In the genomic region with DNA sequence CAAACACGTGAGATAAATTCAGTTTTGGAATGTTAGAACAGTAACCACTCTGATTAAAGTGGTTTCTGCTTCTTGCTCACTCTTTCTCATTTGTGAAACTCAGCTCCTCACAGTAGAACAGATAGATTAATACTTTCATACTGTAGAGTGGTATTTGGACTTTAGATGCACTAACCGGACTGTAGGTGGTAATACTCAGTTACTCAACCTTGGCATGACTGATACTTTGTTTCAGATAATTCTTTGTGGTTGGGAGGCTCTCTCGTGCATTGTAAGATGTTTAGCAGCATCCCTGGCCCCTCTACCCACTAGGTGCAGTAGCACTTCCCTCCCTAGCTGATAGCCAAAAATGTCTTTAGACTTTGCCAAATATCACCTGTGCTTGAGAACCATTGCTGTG, we compare ENCODE assay signal across 11 cellular contexts. TPM values are rescaled to one million over a fixed set of nuclear protein-coding genes. Genes with fewer than 3 reads are reported as not detected.
A peak's percentile ranks its signal among the peaks of the same experiment; 100 is the strongest.
DNase-seq lines count a peak whose midpoint lies in the region; ATAC-seq, FAIRE-seq and TF ChIP-seq lines count a peak whose summit lies in the region.
"Had no signal": no experiment of that assay in that cellular context is flagged by ENCODE, and none has a peak within 500 bp of the region (broad histone marks: within the 10 kb centered on the region; RNA-seq: fewer than 3 reads in every experiment).

No MANE protein-coding gene starts in this region.

- intact Hi-C loops in HepG2 (cut with micrococcal nuclease; ENCODE audit: unreplicated experiment), result no loop called here

- TF ChIP-seq POLR2A in HepG2 (IDR thresholded peaks at IDR 0.05; ENCODE audit: insufficient read depth in 1 of 2, low read depth in 2 of 2, low read length in 2 of 2), result no peak
- no peak for TF ChIP-seq POLR2A in tibial nerve (IDR thresholded peaks at IDR 0.05)

- H3K4me3 ChIP-seq in HepG2 (replicated peaks in 1 of 3; ENCODE audit: insufficient read depth in 1 of 3, low read depth in 2 of 3, low read length in 3 of 3), result no peak overlapping the region
- H3K4me3 ChIP-seq in tibial nerve, result no peak overlapping the region
- H3K4me3 ChIP-seq: thoracic aorta had no signal

- no peak for TF ChIP-seq EP300 in HepG2 (IDR thresholded peaks at IDR 0.05; ENCODE audit: low read depth in 2 of 2, low read length in 2 of 2)
- no peak for TF ChIP-seq EP300 in HepG2 (CRISPR knock-in tag; IDR thresholded peaks at IDR 0.05; ENCODE audit: borderline replicate concordance)
- TF ChIP-seq EP300 in tibial nerve (IDR thresholded peaks at IDR 0.05), result no peak

- H3K27me3 ChIP-seq in HepG2 (ENCODE audit: control insufficient read depth in 1 of 2, insufficient read depth in 2 of 2, low read length in 2 of 2) (no peaks in the 10 kb centered on the region), tibial nerve (no peaks in the 10 kb centered on the region)

- POLR2A ChIA-PET in HepG2 (lab: Yijun Ruan, JAX), result no interaction called here

- ATAC-seq in GM18517 (IDR thresholded peaks at IDR 0.05; ENCODE audit: unreplicated experiment), result peak; percentile 52
- peak; percentile 70 for ATAC-seq in GM21423 (IDR thresholded peaks at IDR 0.05; ENCODE audit: unreplicated experiment)
- ATAC-seq in HG03432 (IDR thresholded peaks at IDR 0.05; ENCODE audit: unreplicated experiment), result peak; percentile 79
- peak; percentile 67 for ATAC-seq in HepG2

- CTCF ChIA-PET in HepG2 (lab: Yijun Ruan, JAX; ENCODE audit: low intra/inter-chr PET ratio, low total read pairs), result no interaction called here

- H4K20me1 ChIP-seq in HepG2 (ENCODE audit: insufficient read depth, low read length), result no peaks in the 10 kb centered on the region

- no peaks in the 10 kb centered on the region for H3K9me3 ChIP-seq in HepG2 (ENCODE audit: low read length)
- H3K9me3 ChIP-seq in tibial nerve, result no peaks in the 10 kb centered on the region
- H3K9me3 ChIP-seq: thoracic aorta had no signal

- H3K79me2 ChIP-seq in HepG2 (ENCODE audit: insufficient read depth, low read length), result peaks cover 2% of the 10 kb centered on the region

- WGBS in HepG2 (ENCODE audit: low lambda C conversion rate), result 67% methylated on average over 3 of the region's 3 CpGs
- 77 to 84% methylated on average over 3 of the region's 3 CpGs for WGBS in tibial nerve, 2 donors

- no peak for TF ChIP-seq RAD21 in HepG2 (CRISPR knock-in tag; IDR thresholded peaks at IDR 0.05)

- no peak overlapping the region for H3K27ac ChIP-seq in HepG2 (ENCODE audit: extremely low read length, insufficient read depth, low read length)
- no peak overlapping the region for H3K27ac ChIP-seq in tibial nerve
- H3K27ac ChIP-seq: thoracic aorta had no signal

- H2AFZ ChIP-seq in HepG2 (ENCODE audit: low read length), result no peak overlapping the region

- BruUV-seq in HepG2 (replicated peaks; lab: Mats Ljungman, UMichigan), result no TSS peak

- no peaks in the 10 kb centered on the region for H3K36me3 ChIP-seq in HepG2 (replicated peaks in 1 of 2; ENCODE audit: control insufficient read depth in 1 of 2, insufficient read depth in 2 of 2, low read length in 2 of 2)
- no peaks in the 10 kb centered on the region for H3K36me3 ChIP-seq in tibial nerve
- H3K36me3 ChIP-seq: thoracic aorta had no signal

- in situ Hi-C loops in HepG2 (cut with HindIII; ENCODE audit: extremely low pct_ligation_motif_present, low pct_unique_long_range_greater_than_20kb) (no loop called here), ACHN (cut with HindIII; ENCODE audit: low pct_ligation_motif_present, low pct_unique_long_range_greater_than_20kb, low sequenced_read_pairs) (no loop called here), KBM-7 (cut with MboI; ENCODE audit: low pct_unique_long_range_greater_than_20kb, low sequenced_read_pairs) (no loop called here)

- peak; percentile 36 for FAIRE-seq in HepG2 (lab: Jason Lieb, UNC)

- H3K4me1 ChIP-seq in HepG2 (ENCODE audit: insufficient read depth, low read length), result peaks cover 11% of the 10 kb centered on the region; the same call in 1 of the 2 replicates
- H3K4me1 ChIP-seq in tibial nerve, result peaks cover 0 to 6% (median 0%) of the 10 kb centered on the region in 4 donors

- TF ChIP-seq CTCF in HepG2 (CRISPR knock-in tag; IDR thresholded peaks at IDR 0.05), result no peak
- no peak for TF ChIP-seq CTCF in tibial nerve (IDR thresholded peaks at IDR 0.05)

- no peak overlapping the region for H3K9ac ChIP-seq in HepG2 (ENCODE audit: insufficient read depth, low read depth, low read length)

- H3K4me2 ChIP-seq in HepG2 (ENCODE audit: low read depth, low read length), result no peak overlapping the region

- DNase-seq in HepG2 (ENCODE audit: low spot score) (peak; percentile 23), ACHN (no peak), DMS153 treated with DMSO at 0.1 percent for 48 hours (lab: John Stamatoyannopoulos, UW; ENCODE audit: unreplicated experiment) (no peak), tibial nerve (ENCODE audit: low spot score in 2 of 2) (no peak), KBM-7 (no peak)
- DNase-seq: effector CD4-positive, alpha-beta T cell; NCI-H69 had no signal

TF ChIP-seq in HepG2, 621 proteins besides CTCF, POLR2A, EP300 and RAD21:
- TF ChIP-seq, protein P1, sequence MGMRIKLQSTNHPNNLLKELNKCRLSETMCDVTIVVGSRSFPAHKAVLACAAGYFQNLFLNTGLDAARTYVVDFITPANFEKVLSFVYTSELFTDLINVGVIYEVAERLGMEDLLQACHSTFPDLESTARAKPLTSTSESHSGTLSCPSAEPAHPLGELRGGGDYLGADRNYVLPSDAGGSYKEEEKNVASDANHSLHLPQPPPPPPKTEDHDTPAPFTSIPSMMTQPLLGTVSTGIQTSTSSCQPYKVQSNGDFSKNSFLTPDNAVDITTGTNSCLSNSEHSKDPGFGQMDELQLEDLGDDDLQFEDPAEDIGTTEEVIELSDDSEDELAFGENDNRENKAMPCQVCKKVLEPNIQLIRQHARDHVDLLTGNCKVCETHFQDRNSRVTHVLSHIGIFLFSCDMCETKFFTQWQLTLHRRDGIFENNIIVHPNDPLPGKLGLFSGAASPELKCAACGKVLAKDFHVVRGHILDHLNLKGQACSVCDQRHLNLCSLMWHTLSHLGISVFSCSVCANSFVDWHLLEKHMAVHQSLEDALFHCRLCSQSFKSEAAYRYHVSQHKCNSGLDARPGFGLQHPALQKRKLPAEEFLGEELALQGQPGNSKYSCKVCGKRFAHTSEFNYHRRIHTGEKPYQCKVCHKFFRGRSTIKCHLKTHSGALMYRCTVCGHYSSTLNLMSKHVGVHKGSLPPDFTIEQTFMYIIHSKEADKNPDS (CRISPR knock-in tag; IDR thresholded peaks at IDR 0.05), result 0 out of 2 replicates have a peak, but pooled peaks have one; percentile 42
- TF ChIP-seq, protein P2, sequence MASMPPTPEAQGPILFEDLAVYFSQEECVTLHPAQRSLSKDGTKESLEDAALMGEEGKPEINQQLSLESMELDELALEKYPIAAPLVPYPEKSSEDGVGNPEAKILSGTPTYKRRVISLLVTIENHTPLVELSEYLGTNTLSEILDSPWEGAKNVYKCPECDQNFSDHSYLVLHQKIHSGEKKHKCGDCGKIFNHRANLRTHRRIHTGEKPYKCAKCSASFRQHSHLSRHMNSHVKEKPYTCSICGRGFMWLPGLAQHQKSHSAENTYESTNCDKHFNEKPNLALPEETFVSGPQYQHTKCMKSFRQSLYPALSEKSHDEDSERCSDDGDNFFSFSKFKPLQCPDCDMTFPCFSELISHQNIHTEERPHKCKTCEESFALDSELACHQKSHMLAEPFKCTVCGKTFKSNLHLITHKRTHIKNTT (CRISPR knock-in tag; IDR thresholded peaks at IDR 0.05), result no peak
TF ChIP-seq in HepG2: peak in this region for 1.

RNA-seq across cellular contexts. Expression of a gene that starts 37.6 kb away (rescaled TPM):
- total RNA-seq in HepG2 (2016; rRNA removed; fragmentation: Illumina TruSeq; extraction: Trizol) (25.9 and 28.7 TPM in 2 replicates), tibial nerve (10 to 100 TPM in 3 of 4 donors, 1 to 10 TPM in 1; 6.7 to 16.4 (median 14.2) TPM)
- total RNA-seq in HepG2 (2016; cell fraction: cytosol; rRNA removed; fragmentation: Illumina TruSeq; extraction: Trizol; ENCODE audit: low read depth), result 6.8 and 8.5 TPM in 2 replicates
- 23.0 and 32.9 TPM in 2 replicates for total RNA-seq in HepG2 (2016; cell fraction: insoluble cytoplasmic fraction; rRNA removed; fragmentation: Illumina TruSeq; extraction: Trizol)
- total RNA-seq in HepG2 (2016; cell fraction: membrane; rRNA removed; fragmentation: Illumina TruSeq; extraction: Trizol), result 14.0 and 16.5 TPM in 2 replicates
- 18.7 and 28.2 TPM in 2 replicates for total RNA-seq in HepG2 (2016; cell fraction: nucleus; rRNA removed; fragmentation: Illumina TruSeq; extraction: Trizol)
- polyA plus RNA-seq in HepG2 (2011; rRNA removed), result 39.6 and 64.5 TPM in 2 replicates
- 18.2 and 23.5 TPM in 2 replicates for polyA plus RNA-seq in HepG2 (2011; cell fraction: cytosol; rRNA removed)
- 31.5 and 37.6 TPM in 2 replicates for polyA plus RNA-seq in HepG2 (2011; cell fraction: nucleus; rRNA removed)
- polyA plus RNA-seq in HepG2 (2012), result 12.8 and 13.7 TPM in 2 replicates
- polyA plus RNA-seq in HepG2 (2016; cell fraction: cytosol; fragmentation: Illumina TruSeq; extraction: Trizol; ENCODE audit: low read depth), result 3.1 and 3.5 TPM in 2 replicates
- 28.0 and 31.8 TPM in 2 replicates for polyA plus RNA-seq in HepG2 (2016; cell fraction: insoluble cytoplasmic fraction; fragmentation: Illumina TruSeq; extraction: Trizol; ENCODE audit: low read depth)
- polyA plus RNA-seq in HepG2 (2016; cell fraction: membrane; fragmentation: Illumina TruSeq; extraction: Trizol; ENCODE audit: low read depth), result 9.2 and 12.0 TPM in 2 replicates
- polyA plus RNA-seq in HepG2 (2016; cell fraction: nucleus; fragmentation: Illumina TruSeq; extraction: Trizol; ENCODE audit: insufficient read depth, low read depth), result 25.5 and 28.7 TPM in 2 replicates
- polyA minus RNA-seq in HepG2 (2011; rRNA and poly(A)+ RNA removed; ENCODE audit: low replicate concordance), result 69.2 and 137 TPM in 2 replicates
- 30.0 and 30.3 TPM in 2 replicates for polyA minus RNA-seq in HepG2 (2011; cell fraction: cytosol; rRNA and poly(A)+ RNA removed)
- polyA minus RNA-seq in HepG2 (2011; cell fraction: nucleus; rRNA and poly(A)+ RNA removed), result 28.7 and 31.4 TPM in 2 replicates
